ENCODE assay signal across 1 cellular context in the genomic region with DNA sequence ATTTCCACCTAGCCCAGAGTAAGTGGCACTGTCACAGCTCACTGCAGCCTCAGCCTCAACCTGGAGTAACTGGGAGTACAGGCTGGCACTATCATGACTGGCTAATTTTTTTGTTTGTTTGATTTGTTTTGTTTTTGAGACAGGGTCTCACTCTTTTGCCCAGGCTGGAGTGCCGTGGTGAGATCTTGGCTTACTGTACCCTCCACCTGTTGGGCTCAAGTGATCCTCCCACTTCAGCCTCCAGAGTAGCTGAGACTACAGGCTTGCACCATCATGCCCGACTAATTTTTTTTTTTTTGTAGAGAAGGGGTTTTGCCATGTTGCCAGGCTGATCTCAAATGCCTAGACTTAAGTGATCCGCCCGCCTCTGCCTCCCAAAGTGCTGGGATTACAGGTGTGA.
TF ChIP-seq lines count a peak whose summit lies in the region.

No MANE protein-coding gene starts in this region.

TF ChIP-seq in HepG2, 621 proteins besides CTCF, POLR2A, EP300 and RAD21 (continued from another document):
- TF ChIP-seq, protein P1, sequence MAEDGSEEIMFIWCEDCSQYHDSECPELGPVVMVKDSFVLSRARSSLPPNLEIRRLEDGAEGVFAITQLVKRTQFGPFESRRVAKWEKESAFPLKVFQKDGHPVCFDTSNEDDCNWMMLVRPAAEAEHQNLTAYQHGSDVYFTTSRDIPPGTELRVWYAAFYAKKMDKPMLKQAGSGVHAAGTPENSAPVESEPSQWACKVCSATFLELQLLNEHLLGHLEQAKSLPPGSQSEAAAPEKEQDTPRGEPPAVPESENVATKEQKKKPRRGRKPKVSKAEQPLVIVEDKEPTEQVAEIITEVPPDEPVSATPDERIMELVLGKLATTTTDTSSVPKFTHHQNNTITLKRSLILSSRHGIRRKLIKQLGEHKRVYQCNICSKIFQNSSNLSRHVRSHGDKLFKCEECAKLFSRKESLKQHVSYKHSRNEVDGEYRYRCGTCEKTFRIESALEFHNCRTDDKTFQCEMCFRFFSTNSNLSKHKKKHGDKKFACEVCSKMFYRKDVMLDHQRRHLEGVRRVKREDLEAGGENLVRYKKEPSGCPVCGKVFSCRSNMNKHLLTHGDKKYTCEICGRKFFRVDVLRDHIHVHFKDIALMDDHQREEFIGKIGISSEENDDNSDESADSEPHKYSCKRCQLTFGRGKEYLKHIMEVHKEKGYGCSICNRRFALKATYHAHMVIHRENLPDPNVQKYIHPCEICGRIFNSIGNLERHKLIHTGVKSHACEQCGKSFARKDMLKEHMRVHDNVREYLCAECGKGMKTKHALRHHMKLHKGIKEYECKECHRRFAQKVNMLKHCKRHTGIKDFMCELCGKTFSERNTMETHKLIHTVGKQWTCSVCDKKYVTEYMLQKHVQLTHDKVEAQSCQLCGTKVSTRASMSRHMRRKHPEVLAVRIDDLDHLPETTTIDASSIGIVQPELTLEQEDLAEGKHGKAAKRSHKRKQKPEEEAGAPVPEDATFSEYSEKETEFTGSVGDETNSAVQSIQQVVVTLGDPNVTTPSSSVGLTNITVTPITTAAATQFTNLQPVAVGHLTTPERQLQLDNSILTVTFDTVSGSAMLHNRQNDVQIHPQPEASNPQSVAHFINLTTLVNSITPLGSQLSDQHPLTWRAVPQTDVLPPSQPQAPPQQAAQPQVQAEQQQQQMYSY (CRISPR knock-in tag; IDR thresholded peaks at IDR 0.05), result no peak
